25 cellular contexts compared by ENCODE assay signal in genomic region chr12:89745286-89745685, GRCh38. TPM values are rescaled to one million over a fixed set of nuclear protein-coding genes. Genes with fewer than 3 reads are reported as not detected.
A peak's percentile ranks its signal among the peaks of the same experiment; 100 is the strongest.
DNase-seq lines count a peak whose midpoint lies in the region; ATAC-seq, FAIRE-seq and TF ChIP-seq lines count a peak whose summit lies in the region.
"Had no signal": no experiment of that assay in that cellular context is flagged by ENCODE, and none has a peak within 500 bp of the region (broad histone marks: within the 10 kb centered on the region; RNA-seq: fewer than 3 reads in every experiment).

No MANE protein-coding gene starts in this region.

- no peaks in the 10 kb centered on the region for H3K36me3 ChIP-seq in left ventricle myocardium inferior
- H3K36me3 ChIP-seq: BE2C; BLaER1 treated with 17β-estradiol and CSF1 and Interleukin-3, amounts not matched to agents 10 nM and 100 nM had no signal

- intact Hi-C loops in left ventricle myocardium inferior (cut with micrococcal nuclease), result no loop called here

- WGBS in A549 (ENCODE audit: missing lambda C conversion rate), result 96% methylated on average over 2 of the region's 2 CpGs

- H3K36me3 Mint-ChIP-seq in effector memory CD8-positive, alpha-beta T cell (ENCODE audit: insufficient read depth), result no peaks in the 10 kb centered on the region
- H3K36me3 Mint-ChIP-seq in memory B cell, result peaks cover 9% of the 10 kb centered on the region

- DNase-seq in A549 (ENCODE audit: low read depth in 1 of 2, low spot score in 1 of 2), result no peak
- DNase-seq in effector memory CD8-positive, alpha-beta T cell, result no peak
- DNase-seq in memory B cell (ENCODE audit: low spot score in 2 of 2), result no peak
- DNase-seq in left ventricle myocardium inferior, result no peak
- no peak for DNase-seq in hypothalamus (lab: John Stamatoyannopoulos, UW)
- DNase-seq: ACHN; AML-193; BE2C; CD4-positive, alpha-beta T cell; CD8-positive, alpha-beta memory T cell; DMS 273 treated with DMSO at 0.1 percent for 48 hours; DMS79; EL; GDM1; H9 had no signal

- ATAC-seq in A549 (no peak), memory B cell (ENCODE audit: low read depth) (no peak), HG02588 (IDR thresholded peaks at IDR 0.05; ENCODE audit: unreplicated experiment) (no peak)
- ATAC-seq in effector memory CD8-positive, alpha-beta T cell (replicated peaks), result peak; percentile 69
- ATAC-seq: GM12878, GM23338, HCT116 had no signal

- H3K9me3 ChIP-seq in A549 (peaks cover 14% of the 10 kb centered on the region; the same call in 2 of the 3 replicates), left ventricle myocardium inferior (replicated peaks) (peaks cover 30% of the 10 kb centered on the region)
- H3K9me3 ChIP-seq: BE2C had no signal

- H3K27ac Mint-ChIP-seq in effector memory CD8-positive, alpha-beta T cell, result peak overlapping the region in 1 of 2 donors; percentile 7
- H3K27ac Mint-ChIP-seq in memory B cell, result peak overlapping the region; percentile 30
- H3K27ac Mint-ChIP-seq: CD4-positive, alpha-beta T cell; GM23338; H9 had no signal

- no peak overlapping the region for H3K4me3 Mint-ChIP-seq in effector memory CD8-positive, alpha-beta T cell
- H3K4me3 Mint-ChIP-seq in memory B cell, result no peak overlapping the region
- H3K4me3 Mint-ChIP-seq: CD14-positive monocyte; CD4-positive, alpha-beta T cell; GM23338; H9 had no signal

- peak; percentile 13 for FAIRE-seq in A549 (lab: Jason Lieb, UNC)
- FAIRE-seq: A204.1, D721Med, GM12878, GM18507 had no signal

- H3K27me3 Mint-ChIP-seq in effector memory CD8-positive, alpha-beta T cell, result no peaks in the 10 kb centered on the region
- no peaks in the 10 kb centered on the region for H3K27me3 Mint-ChIP-seq in memory B cell
- H3K27me3 Mint-ChIP-seq: CD4-positive, alpha-beta T cell had no signal

- CTCF ChIA-PET in A549 (lab: Yijun Ruan, JAX), result no interaction called here

- TF ChIP-seq CTCF in A549 (IDR thresholded peaks at IDR 0.05) (no peak), left ventricle myocardium inferior (IDR thresholded peaks at IDR 0.05; ENCODE audit: borderline replicate concordance) (no peak)

- H3K9me3 Mint-ChIP-seq in effector memory CD8-positive, alpha-beta T cell, result no peaks in the 10 kb centered on the region
- peaks cover 12% of the 10 kb centered on the region for H3K9me3 Mint-ChIP-seq in memory B cell

- POLR2A ChIA-PET in A549 (lab: Yijun Ruan, JAX), result no interaction called here

- H3K4me2 ChIP-seq in A549, result no peak overlapping the region
- H3K4me2 ChIP-seq: GM23338 had no signal

- peaks cover 0 to 4% of the 10 kb centered on the region in 2 donors for H3K4me1 Mint-ChIP-seq in effector memory CD8-positive, alpha-beta T cell (ENCODE audit: low read depth in 2 of 2)
- H3K4me1 Mint-ChIP-seq in memory B cell, result peaks cover 19% of the 10 kb centered on the region
- H3K4me1 Mint-ChIP-seq: GM23338, H9 had no signal

- H3K27ac ChIP-seq in A549 (no peak overlapping the region), left ventricle myocardium inferior (replicated peaks) (no peak overlapping the region)
- H3K27ac ChIP-seq: 22Rv1; BLaER1 treated with 17β-estradiol and CSF1 and Interleukin-3, amounts not matched to agents 10 nM and 100 nM had no signal

- H3K4me3 ChIP-seq in A549 (no peak overlapping the region), left ventricle myocardium inferior (no peak overlapping the region)
- H3K4me3 ChIP-seq: BLaER1 treated with 17β-estradiol and CSF1 and Interleukin-3, amounts not matched to agents 10 nM and 100 nM; GM12878; GM23338 had no signal

- TF ChIP-seq RAD21 in A549 (conservative IDR thresholded peaks at IDR 0.05 in 1 of 2, IDR thresholded peaks at IDR 0.05 in 1 of 2), result no peak

- no peak for TF ChIP-seq POLR2A in A549 (IDR thresholded peaks at IDR 0.05; ENCODE audit: low read length)

- TF ChIP-seq EP300 in A549 (IDR thresholded peaks at IDR 0.05), result no peak

- H3K27me3 ChIP-seq in left ventricle myocardium inferior (ENCODE audit: low read depth), result peaks cover 5% of the 10 kb centered on the region
- H3K27me3 ChIP-seq: BE2C; BLaER1 treated with 17β-estradiol and CSF1 and Interleukin-3, amounts not matched to agents 10 nM and 100 nM had no signal

- no peaks in the 10 kb centered on the region for H3K4me1 ChIP-seq in A549
- no peaks in the 10 kb centered on the region for H3K4me1 ChIP-seq in left ventricle myocardium inferior
- H3K4me1 ChIP-seq: BE2C had no signal

TF ChIP-seq in A549, 52 proteins besides CTCF, POLR2A, EP300 and RAD21:
- TF ChIP-seq FOXS1 (CRISPR knock-in tag; IDR thresholded peaks at IDR 0.05) (no peak), SMC3 (IDR thresholded peaks at IDR 0.05) (no peak), HOXA7 (CRISPR knock-in tag; IDR thresholded peaks at IDR 0.05) (no peak), MYC (IDR thresholded peaks at IDR 0.05; ENCODE audit: borderline replicate concordance, low read length) (no peak), JUN (IDR thresholded peaks at IDR 0.05) (no peak), HOXB13 (CRISPR knock-in tag; IDR thresholded peaks at IDR 0.05; ENCODE audit: low read depth) (no peak), REST (IDR thresholded peaks at IDR 0.05) (no peak), EHMT2 (IDR thresholded peaks at IDR 0.05; ENCODE audit: low read depth) (no peak), ATOH8 (CRISPR knock-in tag; IDR thresholded peaks at IDR 0.05; ENCODE audit: low read depth) (no peak), RFX5 (IDR thresholded peaks at IDR 0.05) (no peak), ZNF302 (CRISPR knock-in tag; IDR thresholded peaks at IDR 0.05) (no peak), KDM1A (IDR thresholded peaks at IDR 0.05; ENCODE audit: low read depth) (no peak), TP53 (CRISPR knock-in tag; IDR thresholded peaks at IDR 0.05) (no peak), PHF8 (IDR thresholded peaks at IDR 0.05; ENCODE audit: borderline replicate concordance, low read depth) (no peak), NFE2L2 (conservative IDR thresholded peaks at IDR 0.05; ENCODE audit: low read length) (no peak), SREBF2 (IDR thresholded peaks at IDR 0.05) (no peak)

RNA-seq across cellular contexts. Expression of gene ATP2B1, which starts 36.6 kb away (rescaled TPM):
- polyA plus RNA-seq in A549 (2011; rRNA removed) (132 and 142 TPM in 2 replicates), A549 (2017; fragmentation: RNase III; extraction: RNeasy Plus Mini Kit Qiagen cat#74134 plus additional on column Dnase treatment) (52.7 to 56.2 TPM (median 56.0 TPM) in 3 replicates)
- polyA plus RNA-seq in A549 (2012; cell fraction: cytosol; rRNA removed), result 10.9 and 11.0 TPM in 2 replicates
- 8.7 and 14.5 TPM in 2 replicates for polyA plus RNA-seq in A549 (2012; cell fraction: nucleus; rRNA removed)
- polyA minus RNA-seq in A549 (2011; rRNA and poly(A)+ RNA removed), result 66.7 and 74.1 TPM in 2 replicates
- total RNA-seq in left ventricle myocardium inferior, result 10.7 TPM
